8 cellular contexts compared by ENCODE assay signal in the genomic region with DNA sequence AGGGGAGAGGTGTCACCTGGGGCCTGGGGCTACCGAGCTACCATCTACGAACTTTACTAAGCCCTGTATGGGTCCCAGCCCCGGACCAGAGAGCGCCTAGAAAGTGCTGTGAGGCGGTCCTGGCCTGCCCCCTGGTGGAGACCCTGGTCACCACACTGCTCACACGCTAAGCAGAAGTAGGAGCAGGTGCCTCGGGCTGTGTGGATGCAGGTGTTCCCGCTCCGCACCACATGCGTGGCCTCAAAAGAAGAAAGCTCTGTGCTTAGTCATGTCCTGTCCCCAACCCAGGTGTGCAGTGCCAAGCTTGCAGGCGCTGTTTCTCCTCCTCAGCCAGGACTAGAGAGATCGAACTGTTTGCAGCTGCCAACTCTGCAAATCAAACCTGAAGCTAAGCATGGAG. TPM values are rescaled to one million over a fixed set of nuclear protein-coding genes. Genes with fewer than 3 reads are reported as not detected.
DNase-seq lines count a peak whose midpoint lies in the region; ATAC-seq, FAIRE-seq and TF ChIP-seq lines count a peak whose summit lies in the region.
"Not testable (repeated sequence)": the region's sequence is repeated elsewhere in the genome, so short reads cannot be mapped to it uniquely, and the experiment has no call there.

No MANE protein-coding gene starts in this region.

- not testable (repeated sequence) for H3K9me3 ChIP-seq in PC-9 (ENCODE audit: insufficient read depth, low read depth); breast epithelium; left ventricle myocardium inferior (replicated peaks); pancreas; tibial artery

- H3K27me3 Mint-ChIP-seq in activated CD8-positive, alpha-beta T cell treated with anti-CD3 and anti-CD28 coated beads, Interleukin-2, amount 10 ng/mL, durations not matched to agents 7 days and 5 days (ENCODE audit: low read depth): not testable (repeated sequence)

- H4K20me1 ChIP-seq in PC-9 (ENCODE audit: insufficient read depth): not testable (repeated sequence)

- not testable (repeated sequence) for H3K27me3 ChIP-seq in PC-9 (ENCODE audit: insufficient read depth, low read depth); breast epithelium; pancreas
- peaks cover 25% of the 10 kb centered on the region for H3K27me3 ChIP-seq in left ventricle myocardium inferior (ENCODE audit: low read depth)
- peaks cover 0 to 13% of the 10 kb centered on the region in 2 donors for H3K27me3 ChIP-seq in tibial artery

- H3K36me3 Mint-ChIP-seq in activated CD8-positive, alpha-beta T cell treated with anti-CD3 and anti-CD28 coated beads, Interleukin-2, amount 10 ng/mL, durations not matched to agents 7 days and 5 days (ENCODE audit: low read depth): peaks cover 10% of the 10 kb centered on the region

- intact Hi-C loops in PC-9 (cut with micrococcal nuclease; ENCODE audit: unreplicated experiment); breast epithelium (cut with DNase I; ENCODE audit: low total_unique reads); left ventricle myocardium inferior (cut with micrococcal nuclease); pancreas (cut with DNase I); tibial artery (cut with DNase I; ENCODE audit: low total_unique reads): not testable (repeated sequence)

- H2AFZ ChIP-seq in PC-9: not testable (repeated sequence)

- not testable (repeated sequence) for TF ChIP-seq POLR2A in breast epithelium (IDR thresholded peaks at IDR 0.05)

- H3K4me2 ChIP-seq in PC-9: not testable (repeated sequence)

- peak overlapping the region; percentile 22 for H3K27ac Mint-ChIP-seq in activated CD8-positive, alpha-beta T cell treated with anti-CD3 and anti-CD28 coated beads, Interleukin-2, amount 10 ng/mL, durations not matched to agents 7 days and 5 days

- H3K9me3 Mint-ChIP-seq in activated CD8-positive, alpha-beta T cell treated with anti-CD3 and anti-CD28 coated beads, Interleukin-2, amount 10 ng/mL, durations not matched to agents 7 days and 5 days (ENCODE audit: insufficient read depth): not testable (repeated sequence)

- H3K4me3 Mint-ChIP-seq in activated CD8-positive, alpha-beta T cell treated with anti-CD3 and anti-CD28 coated beads, Interleukin-2, amount 10 ng/mL, durations not matched to agents 7 days and 5 days: not testable (repeated sequence)

- not testable (repeated sequence) for FAIRE-seq in pancreas (lab: Jason Lieb, UNC)

- peaks cover 12% of the 10 kb centered on the region; the same call in 1 of the 2 replicates for H3F3A ChIP-seq in PC-9 (ENCODE audit: insufficient read depth, low read depth)

- not testable (repeated sequence) for ATAC-seq in activated CD8-positive, alpha-beta T cell treated with anti-CD3 and anti-CD28 coated beads, Interleukin-2, amount 10 ng/mL, durations not matched to agents 7 days and 5 days
- ATAC-seq in pancreas: peak in 1 of 4 donors; percentile 29

- H3K27ac ChIP-seq in PC-9; breast epithelium; left ventricle myocardium inferior (replicated peaks); pancreas; tibial artery: not testable (repeated sequence)

- H3K4me1 Mint-ChIP-seq in activated CD8-positive, alpha-beta T cell treated with anti-CD3 and anti-CD28 coated beads, Interleukin-2, amount 10 ng/mL, durations not matched to agents 7 days and 5 days (ENCODE audit: low read depth): peaks cover 32% of the 10 kb centered on the region

- H3K9me2 ChIP-seq in PC-9 (ENCODE audit: insufficient read depth): not testable (repeated sequence)

- 17 to 26% methylated on average over 12 of the region's 12 CpGs for WGBS in pancreas, 2 donors

- H3K4me3 ChIP-seq in PC-9, breast epithelium, left ventricle myocardium inferior, pancreas, tibial artery: not testable (repeated sequence)

- TF ChIP-seq CTCF in PC-9 (conservative IDR thresholded peaks at IDR 0.05) (peak; percentile 80), breast epithelium (IDR thresholded peaks at IDR 0.05) (peak in 2 of 3 donors; percentile 55 to 76), left ventricle myocardium inferior (IDR thresholded peaks at IDR 0.05; ENCODE audit: borderline replicate concordance) (peak; percentile 65), pancreas (IDR thresholded peaks at IDR 0.05) (peak; percentile 35 to 69 (median 60)), tibial artery (IDR thresholded peaks at IDR 0.05) (peak; percentile 49 to 54)

- in situ Hi-C loops in KBM-7 (cut with MboI; ENCODE audit: low pct_unique_long_range_greater_than_20kb, low sequenced_read_pairs): not testable (repeated sequence)

- BruUV-seq in PC-9 (replicated peaks; lab: Mats Ljungman, UMichigan): not testable (repeated sequence)

- POLR2A ChIA-PET in PC-9 (lab: Charles Lee; ENCODE audit: unreplicated experiment); activated CD8-positive, alpha-beta T cell treated with anti-CD3 and anti-CD28 coated beads, Interleukin-2, amount 10 ng/mL, durations not matched to agents 7 days and 5 days (lab: Charles Lee): not testable (repeated sequence)

- not testable (repeated sequence) for H3K36me3 ChIP-seq in PC-9 (ENCODE audit: low read depth); breast epithelium; left ventricle myocardium inferior; pancreas
- peaks cover 0 to 20% (median 6%) of the 10 kb centered on the region in 3 donors for H3K36me3 ChIP-seq in tibial artery

- not testable (repeated sequence) for H3K4me1 ChIP-seq in PC-9 (replicated peaks; ENCODE audit: insufficient read depth); breast epithelium; pancreas
- H3K4me1 ChIP-seq in left ventricle myocardium inferior (peaks cover 11% of the 10 kb centered on the region), tibial artery (peaks cover 0 to 14% (median 10%) of the 10 kb centered on the region in 4 donors)

- CTCF ChIA-PET in PC-9 (lab: Charles Lee): interaction anchor here (0.6 kb wide), 3 partner anchors 35 to 253 kb away, joined by 3 to 8 read pairs (median 6); no protein-coding TSS in a partner anchor
- CTCF ChIA-PET in activated CD8-positive, alpha-beta T cell treated with anti-CD3 and anti-CD28 coated beads, Interleukin-2, amount 10 ng/mL, durations not matched to agents 7 days and 5 days (lab: Charles Lee): interaction anchor here (0.7 to 1.6 kb wide), 8 partner anchors 9 to 123 kb away, joined by 3 to 8 read pairs (median 4); no protein-coding TSS in a partner anchor

- H3K79me2 ChIP-seq in PC-9 (ENCODE audit: low read depth): not testable (repeated sequence)

- DNase-seq in DMS153 (lab: John Stamatoyannopoulos, UW) (peak; percentile 67), KBM-7 (peak; percentile 57), breast epithelium (ENCODE audit: low spot score in 2 of 2) (peak in 1 of 2 donors; percentile 75), pancreas (peak in 5 of 6 donors; percentile 43 to 86 (median 74)), tibial artery (peak in 1 of 2 donors; percentile 64)
- DNase-seq in PC-9, left ventricle myocardium inferior: not testable (repeated sequence)
- DNase-seq in activated CD8-positive, alpha-beta T cell treated with anti-CD3 and anti-CD28 coated beads, Interleukin-2, amount 10 ng/mL, durations not matched to agents 7 days and 5 days: peak; percentile 65

RNA-seq across cellular contexts. Expression of gene UNC93B1, which starts 10.1 kb away (rescaled TPM):
- total RNA-seq in PC-9 (2021): 75.5 and 94.4 TPM in 2 replicates
- total RNA-seq in activated CD8-positive, alpha-beta T cell treated with anti-CD3 and anti-CD28 coated beads, Interleukin-2, amount 10 ng/mL, durations not matched to agents 7 days and 5 days: 10 to 100 TPM; 27.8 to 29.8 TPM
- total RNA-seq in breast epithelium: 10 to 100 TPM; 40.3 to 63.7 (median 49.8) TPM
- 6.1 TPM for total RNA-seq in left ventricle myocardium inferior
- total RNA-seq in pancreas: 10 to 100 TPM; 13.0 to 28.5 (median 16.6) TPM
- 10 to 100 TPM; 26.3 to 36.5 TPM for polyA plus RNA-seq in pancreas

RNA-seq across cellular contexts. Expression of gene ALDH3B1, which starts 16.3 kb away (rescaled TPM):
- total RNA-seq in PC-9 (2021) (98.1 and 104 TPM in 2 replicates), breast epithelium (10 to 100 TPM in 2 of 3 donors, 1 to 10 TPM in 1; 9.8 to 26.4 (median 20.6) TPM), left ventricle myocardium inferior (3.7 TPM), pancreas (10 to 100 TPM in 2 of 6 donors, 1 to 10 TPM in 4; 3.2 to 13.7 (median 8.0) TPM)
- total RNA-seq in activated CD8-positive, alpha-beta T cell treated with anti-CD3 and anti-CD28 coated beads, Interleukin-2, amount 10 ng/mL, durations not matched to agents 7 days and 5 days: not detected
- 1 to 10 TPM; 6.4 to 9.5 TPM for polyA plus RNA-seq in pancreas

RNA-seq across cellular contexts. Expression of gene NDUFS8, which starts 36.7 kb away (rescaled TPM):
- total RNA-seq in PC-9 (2021) (270 and 275 TPM in 2 replicates), breast epithelium (100 to 1,000 TPM; 105 to 117 (median 117) TPM), left ventricle myocardium inferior (436 TPM), pancreas (10 to 100 TPM; 43.6 to 70.5 (median 59.0) TPM)
- total RNA-seq in activated CD8-positive, alpha-beta T cell treated with anti-CD3 and anti-CD28 coated beads, Interleukin-2, amount 10 ng/mL, durations not matched to agents 7 days and 5 days: 100 to 1,000 TPM; 146 to 163 TPM
- 100 to 1,000 TPM; 116 to 121 TPM for polyA plus RNA-seq in pancreas

RNA-seq across cellular contexts. Expression of gene TCIRG1, which starts 45.0 kb away (rescaled TPM):
- total RNA-seq in PC-9 (2021): 125 and 175 TPM in 2 replicates
- 100 to 1,000 TPM; 238 to 263 TPM for total RNA-seq in activated CD8-positive, alpha-beta T cell treated with anti-CD3 and anti-CD28 coated beads, Interleukin-2, amount 10 ng/mL, durations not matched to agents 7 days and 5 days
- 100 to 1,000 TPM in 1 of 3 donors, 10 to 100 TPM in 2; 71.4 to 135 (median 90.3) TPM for total RNA-seq in breast epithelium
- 23.4 TPM for total RNA-seq in left ventricle myocardium inferior
- total RNA-seq in pancreas: 100 to 1,000 TPM; 166 to 287 (median 201) TPM
- polyA plus RNA-seq in pancreas: 1,000 to 10,000 TPM in 1 of 2 donors, 100 to 1,000 TPM in 1; 550 to 1,036 TPM
